16 cellular contexts compared by ENCODE assay signal in the genomic region with DNA sequence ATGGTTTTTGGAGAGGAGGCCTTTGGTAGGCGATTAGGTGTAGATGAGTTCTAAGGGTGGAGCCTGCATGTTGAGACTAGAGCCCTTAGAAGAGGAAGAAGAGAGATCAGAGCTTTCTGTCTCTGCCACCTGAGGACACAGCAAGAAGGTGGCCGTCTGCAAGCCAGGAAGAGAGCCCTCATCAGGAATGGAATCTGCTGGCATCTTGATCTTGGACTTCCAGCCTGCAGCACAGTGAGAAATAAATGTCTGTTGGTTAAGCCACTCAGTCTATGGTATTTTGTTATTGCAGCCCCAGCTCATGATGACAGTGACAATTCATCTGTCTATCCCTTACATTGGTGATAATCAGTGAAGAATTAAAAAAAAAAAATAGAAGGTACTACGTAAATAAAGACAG.
DNase-seq lines count a peak whose midpoint lies in the region; ATAC-seq, FAIRE-seq and TF ChIP-seq lines count a peak whose summit lies in the region.
"Had no signal": no experiment of that assay in that cellular context is flagged by ENCODE, and none has a peak within 500 bp of the region (broad histone marks: within the 10 kb centered on the region; RNA-seq: fewer than 3 reads in every experiment).

No MANE protein-coding gene starts in this region.

- H4K91ac ChIP-seq in mesenchymal stem cell (ENCODE audit: low read length) = no peak overlapping the region

- H3K9me3 ChIP-seq in astrocyte (ENCODE audit: insufficient read depth, low read depth, low read length) = no peaks in the 10 kb centered on the region
- H3K9me3 ChIP-seq in mesenchymal stem cell (ENCODE audit: control insufficient read depth, low read length) = no peaks in the 10 kb centered on the region
- no peaks in the 10 kb centered on the region for H3K9me3 ChIP-seq in skeletal muscle satellite cell (replicated peaks; ENCODE audit: low read length)
- no peaks in the 10 kb centered on the region for H3K9me3 ChIP-seq in thyroid gland
- H3K9me3 ChIP-seq: BE2C had no signal

- peak overlapping the region; percentile 60 for H3K27ac Mint-ChIP-seq in astrocyte (ENCODE audit: unreplicated experiment)
- H3K27ac Mint-ChIP-seq: CD4-positive, alpha-beta memory T cell had no signal

- H3K9ac ChIP-seq in astrocyte (ENCODE audit: low read length) (no peak overlapping the region), mesenchymal stem cell (ENCODE audit: low read length) (peak overlapping the region; percentile 41), skeletal muscle satellite cell (ENCODE audit: low read depth, low read length) (peak overlapping the region; percentile 56)

- no peaks in the 10 kb centered on the region for H3K79me2 ChIP-seq in astrocyte (ENCODE audit: insufficient read depth, low read length)

- peaks cover 23% of the 10 kb centered on the region for H3K4me1 ChIP-seq in astrocyte (ENCODE audit: insufficient read depth, low read length)
- H3K4me1 ChIP-seq in mesenchymal stem cell (ENCODE audit: control insufficient read depth, insufficient read depth, low read depth, low read length) = peaks cover 10% of the 10 kb centered on the region
- peaks cover 48% of the 10 kb centered on the region for H3K4me1 ChIP-seq in skeletal muscle satellite cell (ENCODE audit: control insufficient read depth, insufficient read depth, low read length)
- H3K4me1 ChIP-seq in thyroid gland = peaks cover 11 to 12% of the 10 kb centered on the region in 2 donors
- H3K4me1 ChIP-seq: BE2C had no signal

- 94% methylated on average over 2 of the region's 3 CpGs for WGBS in mesenchymal stem cell
- WGBS in thyroid gland, 2 donors = 65 to 74% methylated on average over 3 of the region's 3 CpGs

- H3K4me3 ChIP-seq in astrocyte (ENCODE audit: insufficient read depth, low read depth, low read length) (no peak overlapping the region), mesenchymal stem cell (ENCODE audit: insufficient read depth in 1 of 2, low read depth in 1 of 2, low read length in 2 of 2) (no peak overlapping the region), skeletal muscle satellite cell (ENCODE audit: low read length) (no peak overlapping the region), thyroid gland (replicated peaks in 1 of 3) (no peak overlapping the region)

- H3K27me3 Mint-ChIP-seq in astrocyte (ENCODE audit: low read depth, unreplicated experiment) = no peaks in the 10 kb centered on the region

- DNase-seq in GM18507 (ENCODE audit: extremely low spot score, insufficient read length, low read depth) = no peak
- no peak for DNase-seq in astrocyte (ENCODE audit: low read depth)
- no peak for DNase-seq in mesenchymal stem cell
- DNase-seq in activated CD4-positive, alpha-beta T cell treated with anti-CD3 and anti-CD28 coated beads, Interleukin-2, amount 50 U/mL, for 4 hours = no peak
- no peak for DNase-seq in thyroid gland
- DNase-seq: BE2C; CD4-positive, alpha-beta memory T cell; COR-L47; DMS153; DMS79 treated with DMSO at 0.1 percent for 48 hours; GDM1 had no signal

- TF ChIP-seq CTCF in astrocyte (IDR thresholded peaks at IDR 0.05; ENCODE audit: insufficient read depth, low read depth, low read length) = no peak
- TF ChIP-seq CTCF in thyroid gland (IDR thresholded peaks at IDR 0.05) = no peak

- H3K4me2 ChIP-seq in astrocyte (ENCODE audit: low read length) (peak overlapping the region; percentile 6), mesenchymal stem cell (ENCODE audit: low read length, poor library complexity, severe bottlenecking) (no peak overlapping the region), skeletal muscle satellite cell (ENCODE audit: low read length) (peak overlapping the region; percentile 26)

- H3K4me3 Mint-ChIP-seq in astrocyte (ENCODE audit: unreplicated experiment) = peak overlapping the region; percentile 6
- H3K4me3 Mint-ChIP-seq: CD4-positive, alpha-beta memory T cell had no signal

- H3K18ac ChIP-seq in mesenchymal stem cell (ENCODE audit: low read depth in 1 of 2, low read length in 2 of 2) = no peak overlapping the region

- peak overlapping the region; percentile 88 for H3K27ac ChIP-seq in astrocyte (ENCODE audit: low read depth, low read length)
- H3K27ac ChIP-seq in mesenchymal stem cell (ENCODE audit: low read length, poor library complexity, severe bottlenecking) = peak overlapping the region; percentile 39
- H3K27ac ChIP-seq in thyroid gland = no peak overlapping the region
- H3K27ac ChIP-seq: C4-2B had no signal

- no peak overlapping the region for H3K23ac ChIP-seq in mesenchymal stem cell (ENCODE audit: low read length in 2 of 2)

- H3K4ac ChIP-seq in mesenchymal stem cell (ENCODE audit: low read depth in 1 of 2, low read length in 2 of 2) = no peak overlapping the region

- no peak overlapping the region for H2BK120ac ChIP-seq in mesenchymal stem cell (ENCODE audit: low read depth, low read length)

- peaks cover 35% of the 10 kb centered on the region for H3K4me1 Mint-ChIP-seq in astrocyte (ENCODE audit: low read depth, unreplicated experiment)

- no peak overlapping the region for H3K14ac ChIP-seq in mesenchymal stem cell (ENCODE audit: low read length in 2 of 2)

- peaks cover 1% of the 10 kb centered on the region for H3K36me3 Mint-ChIP-seq in astrocyte (ENCODE audit: low read depth, unreplicated experiment)
- H3K36me3 Mint-ChIP-seq: CD4-positive, alpha-beta memory T cell had no signal

- no peak for ATAC-seq in HG03565 (IDR thresholded peaks at IDR 0.05; ENCODE audit: unreplicated experiment)

- no peak overlapping the region for H2BK15ac ChIP-seq in mesenchymal stem cell (ENCODE audit: low read depth, poor library complexity, severe bottlenecking)

- no peaks in the 10 kb centered on the region for H3K79me1 ChIP-seq in mesenchymal stem cell (replicated peaks; ENCODE audit: low read length, poor library complexity, severe bottlenecking)

- intact Hi-C loops in thyroid gland (cut with DNase I) = no loop called here

- no peak overlapping the region for H2BK12ac ChIP-seq in mesenchymal stem cell (ENCODE audit: low read length in 2 of 2)

- H3K36me3 ChIP-seq in astrocyte (ENCODE audit: insufficient read depth, low read length) (no peaks in the 10 kb centered on the region), mesenchymal stem cell (ENCODE audit: control insufficient read depth in 1 of 2, insufficient read depth in 2 of 2, low read depth in 1 of 2, low read length in 2 of 2) (no peaks in the 10 kb centered on the region), skeletal muscle satellite cell (ENCODE audit: insufficient read depth, low read length) (no peaks in the 10 kb centered on the region), thyroid gland (no peaks in the 10 kb centered on the region)
- H3K36me3 ChIP-seq: BE2C had no signal

- H3K9me3 Mint-ChIP-seq in astrocyte (ENCODE audit: unreplicated experiment) = peaks cover 3% of the 10 kb centered on the region
- H3K9me3 Mint-ChIP-seq: CD4-positive, alpha-beta memory T cell had no signal

- no peak for TF ChIP-seq POLR2A in thyroid gland (IDR thresholded peaks at IDR 0.05)

- no peak overlapping the region for H4K8ac ChIP-seq in mesenchymal stem cell (ENCODE audit: low read length)

- no peak overlapping the region for H2BK5ac ChIP-seq in mesenchymal stem cell (ENCODE audit: low read depth, low read length, poor library complexity, severe bottlenecking)

- H3K27me3 ChIP-seq in astrocyte (ENCODE audit: insufficient read depth, low read length) (no peaks in the 10 kb centered on the region), mesenchymal stem cell (ENCODE audit: control insufficient read depth in 1 of 2, insufficient read depth in 1 of 2, low read length in 2 of 2) (no peaks in the 10 kb centered on the region), skeletal muscle satellite cell (ENCODE audit: control insufficient read depth, insufficient read depth, low read length) (no peaks in the 10 kb centered on the region), thyroid gland (no peaks in the 10 kb centered on the region)
- H3K27me3 ChIP-seq: BE2C had no signal

- H2AK5ac ChIP-seq in mesenchymal stem cell (ENCODE audit: low read length, severe bottlenecking) = peak overlapping the region; percentile 89

- H2AFZ ChIP-seq in astrocyte (ENCODE audit: low read depth, low read length) = no peak overlapping the region
- no peak overlapping the region for H2AFZ ChIP-seq in mesenchymal stem cell (ENCODE audit: low read depth, low read length)

- FAIRE-seq in GM18507 (lab: Jason Lieb, UNC) = peak; percentile 5
- FAIRE-seq in astrocyte (lab: Jason Lieb, UNC) = no peak
- FAIRE-seq: A204.1, D721Med had no signal

- no peaks in the 10 kb centered on the region for H4K20me1 ChIP-seq in astrocyte (ENCODE audit: insufficient read depth, low read length)

Comparison
In these comparisons a context has a peak if more than half of its experiments do, and no peak if none do; other contexts are left out.
1. H3K27ac ChIP-seq: peak in astrocyte (single experiment) and mesenchymal stem cell (single experiment); none in thyroid gland (0 of 3).